In the genomic region with DNA sequence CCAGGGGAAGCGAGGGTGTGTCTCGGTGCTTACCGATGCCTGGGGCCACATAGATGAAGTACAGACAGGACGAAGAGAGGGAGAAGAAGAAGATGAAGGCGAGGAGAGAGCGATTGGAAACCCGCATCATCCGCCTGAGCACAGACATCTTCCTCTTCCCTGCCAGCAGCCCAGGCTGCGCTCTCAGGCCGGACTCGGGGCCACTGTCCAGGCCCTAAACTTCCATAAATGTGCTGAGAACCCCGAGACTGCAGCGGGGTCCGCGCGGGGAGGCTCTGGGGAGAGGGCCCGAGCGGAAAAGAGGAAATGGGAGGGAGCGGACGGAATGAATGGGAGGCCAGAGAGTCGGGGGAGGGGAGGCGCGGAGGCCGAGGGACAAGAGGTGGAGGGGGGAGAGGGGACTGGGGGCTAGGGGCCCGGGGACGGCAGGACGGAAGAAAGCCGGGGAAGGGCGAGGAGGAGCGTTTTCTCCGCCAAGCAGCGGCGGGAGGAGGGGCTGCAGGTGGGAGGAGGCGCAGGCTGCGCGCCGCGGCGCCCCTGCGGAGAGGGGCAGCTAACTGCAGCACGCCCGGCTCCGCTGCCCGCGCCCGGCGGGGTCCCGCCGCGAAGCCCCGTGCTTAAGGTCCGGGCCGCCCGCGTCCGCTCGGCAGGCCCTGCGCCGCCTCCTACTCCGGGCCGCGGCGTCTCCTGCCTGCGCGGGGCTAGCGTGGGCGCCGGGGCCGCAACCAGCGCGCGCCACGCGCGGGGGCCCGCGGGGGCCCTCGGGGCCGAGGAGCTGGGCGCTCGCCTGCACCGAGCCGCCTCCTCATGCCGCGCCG, we compare ENCODE assay signal across 8 cellular contexts. TPM values are rescaled to one million over a fixed set of nuclear protein-coding genes. Genes with fewer than 3 reads are reported as not detected.
DNase-seq lines count a peak whose midpoint lies in the region; ATAC-seq and TF ChIP-seq lines count a peak whose summit lies in the region.

A gene with protein sequence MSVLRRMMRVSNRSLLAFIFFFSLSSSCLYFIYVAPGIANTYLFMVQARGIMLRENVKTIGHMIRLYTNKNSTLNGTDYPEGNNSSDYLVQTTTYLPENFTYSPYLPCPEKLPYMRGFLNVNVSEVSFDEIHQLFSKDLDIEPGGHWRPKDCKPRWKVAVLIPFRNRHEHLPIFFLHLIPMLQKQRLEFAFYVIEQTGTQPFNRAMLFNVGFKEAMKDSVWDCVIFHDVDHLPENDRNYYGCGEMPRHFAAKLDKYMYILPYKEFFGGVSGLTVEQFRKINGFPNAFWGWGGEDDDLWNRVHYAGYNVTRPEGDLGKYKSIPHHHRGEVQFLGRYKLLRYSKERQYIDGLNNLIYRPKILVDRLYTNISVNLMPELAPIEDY (minus strand): TSS at position 303 of the 818 bp plus-strand sequence. CDS start 155 bp downstream, at position 148.

- H3K4me1 Mint-ChIP-seq in activated T-cell treated with anti-CD3 and anti-CD28 coated beads, Interleukin-2, amount 50 U/mL, for 24 hours (ENCODE audit: low read depth) = peaks cover 14% of the 10 kb centered on the region
- peaks cover 15% of the 10 kb centered on the region for H3K4me1 Mint-ChIP-seq in nephron

- DNase-seq in NCI-H146 treated with DMSO at 0.1 percent for 48 hours (lab: John Stamatoyannopoulos, UW; ENCODE audit: unreplicated experiment) (peak; percentile 72), fibroblast of the aortic adventitia (ENCODE audit: low read depth) (no peak)
- DNase-seq in activated T-cell treated with anti-CD3 and anti-CD28 coated beads, Interleukin-2, amount 50 U/mL, for 24 hours = peak; percentile 49
- no peak for DNase-seq in central memory CD4-positive, alpha-beta T cell

- H3K4me3 ChIP-seq in GM12875 (ENCODE audit: low read depth, low read length) (peak within 1 kb of the TSS; percentile 93), fibroblast of the aortic adventitia (ENCODE audit: low read depth, low read length) (peak within 1 kb of the TSS; percentile 72)

- H3K36me3 Mint-ChIP-seq in activated T-cell treated with anti-CD3 and anti-CD28 coated beads, Interleukin-2, amount 50 U/mL, for 24 hours (ENCODE audit: low read depth) = no peaks in the 10 kb centered on the region
- H3K36me3 Mint-ChIP-seq in nephron (ENCODE audit: low read depth) = no peaks in the 10 kb centered on the region

- H3K4me3 Mint-ChIP-seq in activated T-cell treated with anti-CD3 and anti-CD28 coated beads, Interleukin-2, amount 50 U/mL, for 24 hours = peak within 1 kb of the TSS; percentile 76
- H3K4me3 Mint-ChIP-seq in nephron = peak within 1 kb of the TSS; percentile 99 to 100 (median 100)

- H3K9me3 Mint-ChIP-seq in activated T-cell treated with anti-CD3 and anti-CD28 coated beads, Interleukin-2, amount 50 U/mL, for 24 hours = no peaks in the 10 kb centered on the region
- no peaks in the 10 kb centered on the region for H3K9me3 Mint-ChIP-seq in nephron

- no peak for TF ChIP-seq CTCF in 22Rv1 (IDR thresholded peaks at IDR 0.05)
- TF ChIP-seq CTCF in GM12875 (IDR thresholded peaks at IDR 0.05; ENCODE audit: borderline replicate concordance, insufficient read depth, low read depth, low read length) = no peak
- TF ChIP-seq CTCF in fibroblast of the aortic adventitia (IDR thresholded peaks at IDR 0.05; ENCODE audit: insufficient read depth, low read length) = no peak
- no peak for TF ChIP-seq CTCF in nephron (IDR thresholded peaks at IDR 0.05; ENCODE audit: unreplicated experiment in 3 of 3)

- no peak within 1 kb of the TSS for H3K27ac Mint-ChIP-seq in activated T-cell treated with anti-CD3 and anti-CD28 coated beads, Interleukin-2, amount 50 U/mL, for 24 hours
- H3K27ac Mint-ChIP-seq in nephron = peak within 1 kb of the TSS; percentile 81 to 97 (median 93)

- H3K27me3 Mint-ChIP-seq in activated T-cell treated with anti-CD3 and anti-CD28 coated beads, Interleukin-2, amount 50 U/mL, for 24 hours = peaks cover 71% of the 10 kb centered on the region
- H3K27me3 Mint-ChIP-seq in nephron (ENCODE audit: low read depth) = peaks cover 4% of the 10 kb centered on the region

- peak within 1 kb of the TSS; percentile 49 for H3K27ac ChIP-seq in 22Rv1

- ATAC-seq in HG02623 (IDR thresholded peaks at IDR 0.05; ENCODE audit: unreplicated experiment) = peak; percentile 34

RNA-seq across cellular contexts. Expression of the gene that starts here (rescaled TPM):
- 1.9 and 6.3 TPM in 2 replicates for total RNA-seq in fibroblast of the aortic adventitia (ENCODE audit: low replicate concordance)

Comparison
In these comparisons a context has a peak if more than half of its experiments do, and no peak if none do; other contexts are left out.
1. DNase-seq: peak in NCI-H146 treated with DMSO at 0.1 percent for 48 hours (single experiment) and activated T-cell treated with anti-CD3 and anti-CD28 coated beads, Interleukin-2, amount 50 U/mL, for 24 hours (single experiment); none in fibroblast of the aortic adventitia (single experiment) and central memory CD4-positive, alpha-beta T cell (single experiment).